In the genomic region with DNA sequence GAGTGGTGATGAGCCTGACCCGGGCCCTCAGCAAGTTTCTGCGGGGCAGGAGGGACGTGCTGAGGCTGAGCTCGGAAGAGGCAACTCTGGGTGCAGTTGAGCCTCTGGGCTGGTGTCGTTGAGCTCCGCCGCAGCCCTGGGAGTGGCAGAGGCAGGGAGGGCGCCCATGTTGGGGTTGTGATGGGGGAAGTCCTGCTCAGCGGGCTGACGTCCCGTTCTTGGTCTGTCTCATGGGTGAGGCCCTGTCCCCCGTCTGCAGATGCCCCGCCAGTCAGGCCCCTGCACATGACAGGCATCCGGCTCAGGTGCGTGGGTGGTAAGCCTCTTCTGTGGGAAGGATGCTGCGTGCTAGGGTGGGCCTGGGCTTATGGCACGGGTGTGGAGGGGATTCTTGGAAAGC, we compare ENCODE assay signal across 8 cellular contexts.
DNase-seq lines count a peak whose midpoint lies in the region; ATAC-seq and TF ChIP-seq lines count a peak whose summit lies in the region.

No MANE protein-coding gene starts in this region.

- DNase-seq in activated T-helper 1 cell treated with anti-CD3 and anti-CD28 coated beads, Interleukin-2, amount 50 U/mL, for 16 hours (ENCODE audit: low read depth in 1 of 2, low spot score in 1 of 2) = peak; percentile 30 to 68
- DNase-seq in stimulated activated CD4-positive, alpha-beta T cell treated with anti-CD3 and anti-CD28 coated beads, Interleukin-4, amount 100 ng/mL, for 48 hours (ENCODE audit: low read depth in 2 of 2) = peak; percentile 69 to 81
- DNase-seq in NOMO-1 (lab: John Stamatoyannopoulos, UW; ENCODE audit: unreplicated experiment in 2 of 2) (no peak), NCI-H1417 (lab: John Stamatoyannopoulos, UW) (no peak), vagina (ENCODE audit: extremely low spot score in 2 of 2) (no peak), NCI-H2081 (lab: John Stamatoyannopoulos, UW) (no peak)

- no peaks in the 10 kb centered on the region for H3K27me3 ChIP-seq in vagina

- peak; percentile 28 for ATAC-seq in HG03378 (IDR thresholded peaks at IDR 0.05; ENCODE audit: unreplicated experiment)

- in situ Hi-C loops in GM18951 (cut with MboI; ENCODE audit: low sequenced_read_pairs, unreplicated experiment) = no loop called here

- H3K4me1 ChIP-seq in vagina = peaks cover 100% of the 10 kb centered on the region

- peak; percentile 25 for TF ChIP-seq POLR2A in GM18951 (IDR thresholded peaks at IDR 0.05; ENCODE audit: extremely low read depth, insufficient read depth, insufficient read length)
- no peak for TF ChIP-seq POLR2A in vagina (IDR thresholded peaks at IDR 0.05)

- intact Hi-C loops in vagina (cut with DNase I) = no loop called here

- no peak overlapping the region for H3K4me3 ChIP-seq in vagina

- no peak overlapping the region for H3K27ac ChIP-seq in vagina

- TF ChIP-seq CTCF in vagina (IDR thresholded peaks at IDR 0.05) = no peak

- no peaks in the 10 kb centered on the region for H3K36me3 ChIP-seq in vagina

- H3K9me3 ChIP-seq in vagina = no peaks in the 10 kb centered on the region

Comparison
In these comparisons a context has a peak if more than half of its experiments do, and no peak if none do; other contexts are left out.
1. DNase-seq: peak in activated T-helper 1 cell treated with anti-CD3 and anti-CD28 coated beads, Interleukin-2, amount 50 U/mL, for 16 hours (2 of 2) and stimulated activated CD4-positive, alpha-beta T cell treated with anti-CD3 and anti-CD28 coated beads, Interleukin-4, amount 100 ng/mL, for 48 hours (2 of 2); none in NOMO-1 (0 of 2), NCI-H1417 (0 of 3), vagina (0 of 2) and NCI-H2081 (0 of 2).